In genomic region chr19:13150187-13150918, GRCh38 we compare ENCODE assay signal across 8 cellular contexts. TPM values are rescaled to one million over a fixed set of nuclear protein-coding genes. Genes with fewer than 3 reads are reported as not detected.
DNase-seq lines count a peak whose midpoint lies in the region; ATAC-seq and TF ChIP-seq lines count a peak whose summit lies in the region.

IER2 (plus strand) TSS chr19:13150411; CDS start chr19:13153187, 2,776 bp downstream.
STX10 (minus strand) TSS chr19:13150375; CDS start chr19:13150173, 202 bp downstream.

- no peaks in the 10 kb centered on the region for H3K9me3 ChIP-seq in Caco-2
- H3K9me3 ChIP-seq in mucosa of rectum (ENCODE audit: control insufficient read depth in 2 of 2, low read length in 2 of 2) = no peaks in the 10 kb centered on the region

- TF ChIP-seq CTCF in Caco-2 (IDR thresholded peaks at IDR 0.05; ENCODE audit: insufficient read depth in 1 of 2, low read depth in 1 of 2, low read length in 1 of 2, severe bottlenecking in 1 of 2, unreplicated experiment in 1 of 2) = peak; percentile 27 to 63
- TF ChIP-seq CTCF in epithelial cell of proximal tubule (conservative IDR thresholded peaks at IDR 0.05; ENCODE audit: low read depth, low read length) = peak; percentile 53

- H3K27ac Mint-ChIP-seq in Caco-2 (ENCODE audit: unreplicated experiment) = peak within 1 kb of the TSS; percentile 98

- H3K4me3 Mint-ChIP-seq in Caco-2 (ENCODE audit: unreplicated experiment) = peak within 1 kb of the TSS; percentile 83

- peak; percentile 32 for ATAC-seq in GM21423 (IDR thresholded peaks at IDR 0.05; ENCODE audit: unreplicated experiment)

- DNase-seq in Caco-2 (peak; percentile 93 to 94), KBM-7 (peak; percentile 94), activated T-cell treated with anti-CD3 and anti-CD28 coated beads for 48 hours (ENCODE audit: low read depth) (peak; percentile 90), epithelial cell of proximal tubule (ENCODE audit: low read depth) (no peak)
- DNase-seq in stimulated activated CD8-positive, alpha-beta memory T cell treated with anti-CD3 and anti-CD28 coated beads, Interleukin-4, amount 100 ng/mL, for 48 hours = peak; percentile 95

- peak within 1 kb of the TSS; percentile 98 to 100 for H3K9ac ChIP-seq in mucosa of rectum (ENCODE audit: low read depth in 1 of 2, low read length in 2 of 2)

- peaks cover 4% of the 10 kb centered on the region for H3K27me3 Mint-ChIP-seq in Caco-2 (ENCODE audit: insufficient read depth, unreplicated experiment)

- peak within 1 kb of the TSS; percentile 94 to 98 for H3K27ac ChIP-seq in mucosa of rectum (ENCODE audit: low read depth in 2 of 2, low read length in 2 of 2)

- H3K4me3 ChIP-seq in Caco-2 (ENCODE audit: low read depth, low read length) (peak within 1 kb of the TSS; percentile 62), epithelial cell of proximal tubule (ENCODE audit: low read depth, low read length) (peak within 1 kb of the TSS; percentile 88), mucosa of rectum (ENCODE audit: low read length in 2 of 2) (peak within 1 kb of the TSS; percentile 81 to 89)

- H3K9me3 Mint-ChIP-seq in Caco-2 (ENCODE audit: unreplicated experiment) = no peaks in the 10 kb centered on the region

- H3K36me3 ChIP-seq in Caco-2 (ENCODE audit: control insufficient read depth, insufficient read depth, low read length) (peaks cover 2% of the 10 kb centered on the region; the same call in 1 of the 2 replicates), mucosa of rectum (ENCODE audit: control insufficient read depth in 2 of 2, insufficient read depth in 2 of 2, low read length in 2 of 2) (peaks cover under 1% of the 10 kb centered on the region in 2 donors)

- peaks cover 23% of the 10 kb centered on the region for H3K4me1 Mint-ChIP-seq in Caco-2 (ENCODE audit: low read depth, unreplicated experiment)

- H3K36me3 Mint-ChIP-seq in Caco-2 (ENCODE audit: insufficient read depth, unreplicated experiment) = peaks cover 54% of the 10 kb centered on the region

- H3K4me1 ChIP-seq in Caco-2 (peaks cover 5% of the 10 kb centered on the region), mucosa of rectum (ENCODE audit: control insufficient read depth in 2 of 2, insufficient read depth in 2 of 2, low read length in 2 of 2) (peaks cover 14 to 17% of the 10 kb centered on the region in 2 donors)

- no TSS peak for BruUV-seq in Caco-2 (replicated peaks; lab: Mats Ljungman, UMichigan)

- intact Hi-C loops in Caco-2 (cut with micrococcal nuclease; ENCODE audit: unreplicated experiment) = loop anchor here (1.0 to 5.0 kb wide), 4 partner anchors 14 to 358 kb away; partner anchors contain the start of genes JUNB and TRMT1

- H3K27me3 ChIP-seq in Caco-2 (replicated peaks; ENCODE audit: control insufficient read depth, insufficient read depth, low read length) = no peaks in the 10 kb centered on the region
- H3K27me3 ChIP-seq in mucosa of rectum (ENCODE audit: control insufficient read depth in 2 of 2, insufficient read depth in 2 of 2, low read length in 2 of 2) = no peaks in the 10 kb centered on the region

- in situ Hi-C loops in KBM-7 (cut with MboI; ENCODE audit: low pct_unique_long_range_greater_than_20kb, low sequenced_read_pairs) = no loop called here

- CTCF ChIA-PET in Caco-2 (lab: Charles Lee) = interaction anchor here (0.6 to 1.8 kb wide), 5 partner anchors 8 to 474 kb away, joined by 3 to 9 read pairs (median 7); no protein-coding TSS in a partner anchor

- POLR2A ChIA-PET in Caco-2 (lab: Charles Lee) = interaction anchor here (0.5 to 1.3 kb wide), 5 partner anchors 15 to 1776 kb away, joined by 3 to 8 read pairs (median 5); partner anchors contain the start of genes NACC1 and SWSAP1

TF ChIP-seq in PFSK-1, 5 proteins besides CTCF, POLR2A, EP300 and RAD21:
- TF ChIP-seq REST (IDR thresholded peaks at IDR 0.05; ENCODE audit: insufficient read depth in 1 of 2, low read depth in 2 of 2, low read length in 2 of 2) (peak in 1 of 2 experiments; percentile 57; a peak in 2 of 4 replicates), POLR2AphosphoS5 (IDR thresholded peaks at IDR 0.05; ENCODE audit: low read depth, low read length) (peak; percentile 58; the same call in 1 of the 2 replicates), FOXP2 (optimal IDR thresholded peaks at IDR 0.05; ENCODE audit: borderline replicate concordance, extremely low read depth, extremely low read length, insufficient read depth) (peak; percentile 83), SIN3A (IDR thresholded peaks at IDR 0.05; ENCODE audit: borderline replicate concordance, insufficient read depth, low read length) (peak; percentile 62; the same call in 1 of the 2 replicates), TAF1 (IDR thresholded peaks at IDR 0.05; ENCODE audit: borderline replicate concordance, insufficient read depth, low read length) (peak; percentile 83; the same call in 1 of the 2 replicates)
TF ChIP-seq in PFSK-1: peak in this region for 5.

RNA-seq across cellular contexts. Expression of gene IER2, which starts in this region (rescaled TPM):
- total RNA-seq in Caco-2 (2022) = 72.0 and 72.4 TPM in 2 replicates
- 110 TPM for polyA plus RNA-seq in PFSK-1 (2012; ENCODE audit: insufficient read length, low read depth)
- total RNA-seq in epithelial cell of proximal tubule = 105 and 145 TPM in 2 replicates

RNA-seq across cellular contexts. Expression of gene STX10, which starts in this region (rescaled TPM):
- total RNA-seq in Caco-2 (2022) (19.3 and 26.4 TPM in 2 replicates), epithelial cell of proximal tubule (89.0 and 92.7 TPM in 2 replicates)
- polyA plus RNA-seq in PFSK-1 (2012; ENCODE audit: insufficient read length, low read depth) = 141 TPM
